ENCODE assay signal across 1 cellular context in genomic region chr9:87354176-87354575, GRCh38.
TF ChIP-seq lines count a peak whose summit lies in the region.

No MANE protein-coding gene starts in this region.

TF ChIP-seq in H1, 55 proteins besides CTCF, POLR2A, EP300 and RAD21:
- TF ChIP-seq CBX5 (IDR thresholded peaks at IDR 0.05; ENCODE audit: low read depth, low read length) (no peak), KDM5A (IDR thresholded peaks at IDR 0.05; ENCODE audit: low read length) (no peak), KDM1A (IDR thresholded peaks at IDR 0.05; ENCODE audit: borderline replicate concordance, low read length) (no peak), SIX5 (IDR thresholded peaks at IDR 0.05; ENCODE audit: low read depth, low read length) (no peak), CTBP2 (IDR thresholded peaks at IDR 0.05; ENCODE audit: borderline replicate concordance, insufficient read depth, insufficient read length, low read length) (no peak), CREB1 (IDR thresholded peaks at IDR 0.05) (no peak), FOSL1 (IDR thresholded peaks at IDR 0.05; ENCODE audit: insufficient read depth, low read depth, low read length) (no peak), BACH1 (IDR thresholded peaks at IDR 0.05; ENCODE audit: low read length) (no peak), SIRT6 (IDR thresholded peaks at IDR 0.05; ENCODE audit: low read length) (no peak), CBX8 (IDR thresholded peaks at IDR 0.05; ENCODE audit: borderline replicate concordance, low read depth, low read length) (no peak), SP1 (IDR thresholded peaks at IDR 0.05; ENCODE audit: low read depth, low read length) (no peak), RBBP5 (IDR thresholded peaks at IDR 0.05; ENCODE audit: borderline replicate concordance, low read depth, low read length) (no peak), JUN (IDR thresholded peaks at IDR 0.05; ENCODE audit: low read depth, low read length) (no peak)
